In the genomic region with DNA sequence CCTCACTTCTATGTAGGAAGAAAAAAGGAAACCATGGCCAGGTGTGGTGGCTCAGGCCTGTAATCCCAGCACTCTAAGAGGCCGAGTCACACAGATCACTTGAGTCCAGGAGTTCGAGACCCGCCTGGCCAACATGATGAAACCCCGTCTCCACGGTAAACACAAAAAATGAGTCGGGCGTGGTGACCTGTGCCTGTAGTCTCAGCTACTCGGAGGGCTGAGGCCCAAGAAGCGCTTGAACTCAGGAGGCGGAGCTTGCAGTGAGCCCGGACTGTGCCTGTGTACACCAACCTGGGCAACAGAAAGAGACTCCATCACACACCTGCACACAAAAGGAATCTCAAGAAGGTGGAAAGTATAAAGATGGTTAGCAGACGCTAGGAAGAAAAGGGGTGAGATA, we compare ENCODE assay signal across 6 cellular contexts. TPM values are rescaled to one million over a fixed set of nuclear protein-coding genes. Genes with fewer than 3 reads are reported as not detected.
"Had no signal": no experiment of that assay in that cellular context is flagged by ENCODE, and none has a peak within 500 bp of the region (broad histone marks: within the 10 kb centered on the region; RNA-seq: fewer than 3 reads in every experiment).

No MANE protein-coding gene starts in this region.

- H3K4me3 ChIP-seq: GM23338 had no signal

- ATAC-seq: GM23338 had no signal

- H3K9me3 Mint-ChIP-seq: GM23338, H9 had no signal

- H3K27ac Mint-ChIP-seq: GM23338 had no signal

- H3K4me3 Mint-ChIP-seq: GM23338, H9 had no signal

- DNase-seq: H9, HCEC 1CT, IMR-90 had no signal

RNA-seq across cellular contexts. Expression of gene DEFB131B, which starts 17.7 kb away (rescaled TPM):
- total RNA-seq: GM23338, H1, H9, HT-29, IMR-90 had no signal
- polyA plus RNA-seq: GM23338, H1, IMR-90 had no signal
